Comparison of ENCODE assay signal across 18 cellular contexts in the genomic region with DNA sequence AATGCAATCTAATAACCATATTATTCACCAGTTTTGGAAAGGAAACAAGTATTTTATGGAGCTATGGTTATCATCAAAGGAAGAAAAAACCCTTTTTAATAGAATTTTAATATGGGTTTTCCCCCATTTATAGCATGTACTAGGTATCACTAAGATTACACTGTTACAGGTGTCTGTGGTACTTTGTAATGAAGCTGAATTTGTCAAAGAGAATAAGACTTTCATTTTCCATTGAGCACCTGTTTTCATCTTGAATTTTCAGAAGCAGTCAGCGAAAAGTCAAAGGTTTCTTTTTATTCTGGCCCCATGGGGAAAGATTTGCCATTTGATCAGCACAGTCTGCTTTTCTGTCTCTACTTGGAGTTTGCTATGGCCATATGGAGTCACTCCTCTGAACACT.
"Had no signal": no experiment of that assay in that cellular context is flagged by ENCODE, and none has a peak within 500 bp of the region (broad histone marks: within the 10 kb centered on the region; RNA-seq: fewer than 3 reads in every experiment).

No MANE protein-coding gene starts in this region.

- H3K27me3 ChIP-seq: MG63, SJSA1 had no signal

- H3K36me3 ChIP-seq: MG63, SJSA1 had no signal

- H3K27ac ChIP-seq: SJSA1, SK-N-MC had no signal

- H3K4me3 ChIP-seq: MG63, SJSA1, SK-N-MC had no signal

- H3K4me1 ChIP-seq: SJSA1 had no signal

- H3K9me3 ChIP-seq: MG63, SJSA1 had no signal

- DNase-seq: Karpas-422; KBM-7; MG63; NCI-H1092 treated with DMSO at 0.1 percent for 48 hours; NCI-H1436; NCI-H187; NCI-H2029; NCI-H2081 treated with DMSO at 0.1 percent for 48 hours; NCI-H2227 treated with DMSO at 0.1 percent for 48 hours; NCI-H526 treated with DMSO at 0.1 percent for 48 hours; NCI-H774; NK-92 treated with Interleukin-12 subunit alpha and Interleukin-12 subunit beta, amount 100 ng/mL, for 24 hours; OCI-M1; Right ventricle myocardium superior; RPMI8226; SIG-M5 had no signal
